Comparison of ENCODE assay signal across 2 cellular contexts in the genomic region with DNA sequence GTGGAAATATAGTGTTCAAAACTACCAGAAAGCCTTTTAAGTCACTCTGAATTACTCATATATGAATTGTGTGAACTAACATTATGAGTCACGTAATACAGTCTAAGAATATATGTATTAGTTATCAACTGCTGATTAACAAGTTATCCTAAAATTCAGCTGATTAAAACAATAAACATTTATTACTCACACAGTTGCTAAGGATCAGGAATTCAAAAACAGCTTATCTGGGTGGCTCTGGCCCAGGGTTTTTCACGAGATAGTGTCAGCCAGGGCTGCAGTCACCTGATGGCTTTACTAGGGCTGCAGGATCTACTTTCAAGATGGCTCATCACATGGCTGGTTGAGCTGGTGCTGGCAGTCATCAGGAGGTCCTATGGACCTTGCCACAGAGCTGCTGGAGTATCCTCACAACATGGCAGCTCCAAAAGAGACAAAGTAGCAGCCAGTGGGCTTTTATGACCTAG.
TF ChIP-seq lines count a peak whose summit lies in the region.

No MANE protein-coding gene starts in this region.

TF ChIP-seq in SK-N-SH treated with all-trans-retinoic acid at 6 μM for 48 hours, 23 proteins besides CTCF, POLR2A, EP300 and RAD21 (continued from another document):
- TF ChIP-seq PATZ1 (CRISPR knock-in tag; IDR thresholded peaks at IDR 0.05; ENCODE audit: borderline replicate concordance) (no peak), GLIS3 (CRISPR knock-in tag; IDR thresholded peaks at IDR 0.05) (no peak), TSHZ2 (CRISPR knock-in tag; IDR thresholded peaks at IDR 0.05) (no peak), ESRRG (CRISPR knock-in tag; IDR thresholded peaks at IDR 0.05) (no peak), SNAI2 (CRISPR knock-in tag; IDR thresholded peaks at IDR 0.05) (no peak), ZNF8 (CRISPR knock-in tag; IDR thresholded peaks at IDR 0.05) (no peak), ARNTL (CRISPR knock-in tag; IDR thresholded peaks at IDR 0.05; ENCODE audit: borderline replicate concordance, low read depth) (no peak), ZFP30 (CRISPR knock-in tag; IDR thresholded peaks at IDR 0.05) (no peak), RARB (CRISPR knock-in tag; IDR thresholded peaks at IDR 0.05) (no peak), OSR1 (CRISPR knock-in tag; IDR thresholded peaks at IDR 0.05) (no peak), ISL1 (CRISPR knock-in tag; IDR thresholded peaks at IDR 0.05) (no peak), TCF4 (CRISPR knock-in tag; IDR thresholded peaks at IDR 0.05; ENCODE audit: borderline replicate concordance) (no peak)
- TF ChIP-seq, protein P1, sequence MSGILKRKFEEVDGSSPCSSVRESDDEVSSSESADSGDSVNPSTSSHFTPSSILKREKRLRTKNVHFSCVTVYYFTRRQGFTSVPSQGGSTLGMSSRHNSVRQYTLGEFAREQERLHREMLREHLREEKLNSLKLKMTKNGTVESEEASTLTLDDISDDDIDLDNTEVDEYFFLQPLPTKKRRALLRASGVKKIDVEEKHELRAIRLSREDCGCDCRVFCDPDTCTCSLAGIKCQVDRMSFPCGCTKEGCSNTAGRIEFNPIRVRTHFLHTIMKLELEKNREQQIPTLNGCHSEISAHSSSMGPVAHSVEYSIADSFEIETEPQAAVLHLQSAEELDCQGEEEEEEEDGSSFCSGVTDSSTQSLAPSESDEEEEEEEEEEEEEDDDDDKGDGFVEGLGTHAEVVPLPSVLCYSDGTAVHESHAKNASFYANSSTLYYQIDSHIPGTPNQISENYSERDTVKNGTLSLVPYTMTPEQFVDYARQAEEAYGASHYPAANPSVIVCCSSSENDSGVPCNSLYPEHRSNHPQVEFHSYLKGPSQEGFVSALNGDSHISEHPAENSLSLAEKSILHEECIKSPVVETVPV (CRISPR knock-in tag; IDR thresholded peaks at IDR 0.05), result no peak

TF ChIP-seq in endothelial cell of umbilical vein, 7 proteins besides CTCF, POLR2A, EP300 and RAD21 (continued from another document):
- TF ChIP-seq MAX (IDR thresholded peaks at IDR 0.05; ENCODE audit: insufficient read depth, insufficient read length) (no peak), MYC (IDR thresholded peaks at IDR 0.05; ENCODE audit: low read depth, low read length) (no peak), EZH2 (IDR thresholded peaks at IDR 0.05; ENCODE audit: borderline replicate concordance, low read depth, low read length, severe bottlenecking) (no peak), GATA2 (IDR thresholded peaks at IDR 0.05; ENCODE audit: insufficient read depth, insufficient read length, low read depth, low read length) (peak; percentile 56), POLR2AphosphoS5 (IDR thresholded peaks at IDR 0.05; ENCODE audit: insufficient read depth, low read depth, low read length) (no peak)
